16 cellular contexts compared by ENCODE assay signal in the genomic region with DNA sequence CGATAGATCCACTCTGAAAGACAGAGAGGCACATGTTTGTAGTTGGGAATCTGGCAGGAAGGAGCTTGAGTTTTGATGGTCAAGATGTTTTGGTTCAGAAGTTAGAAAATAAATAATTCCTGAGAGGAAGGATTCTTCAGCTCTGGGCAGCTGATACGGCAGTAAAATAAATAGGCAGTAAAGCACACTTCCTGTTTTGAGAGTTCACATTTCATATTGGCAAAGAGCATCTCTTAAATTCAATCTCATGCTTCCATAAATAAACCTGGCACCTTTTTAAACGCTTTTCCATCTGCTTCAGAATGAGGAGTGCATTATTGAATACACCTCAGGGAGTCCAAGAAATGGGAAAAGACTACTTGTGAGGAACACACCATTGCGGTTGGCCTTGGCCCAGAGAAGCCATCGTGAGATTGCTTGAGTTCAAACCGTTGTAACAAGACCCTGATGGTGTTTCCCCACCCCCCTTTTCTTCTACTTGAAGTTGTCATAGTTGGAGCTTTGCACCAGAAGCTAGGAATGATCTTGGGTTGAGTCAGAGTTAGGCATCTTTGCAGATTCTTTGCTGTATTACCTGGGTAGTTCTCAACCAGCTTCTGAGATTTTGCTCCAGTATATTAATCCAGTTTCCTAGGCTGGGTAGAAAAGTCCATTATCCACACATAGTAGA.
DNase-seq lines count a peak whose midpoint lies in the region; ATAC-seq, FAIRE-seq and TF ChIP-seq lines count a peak whose summit lies in the region.
"Had no signal": no experiment of that assay in that cellular context is flagged by ENCODE, and none has a peak within 500 bp of the region (broad histone marks: within the 10 kb centered on the region; RNA-seq: fewer than 3 reads in every experiment).

No MANE protein-coding gene starts in this region.

- H3K27ac ChIP-seq in ACC112 (ENCODE audit: low read depth, low read length), result peak overlapping the region; percentile 22; the same call in 1 of the 2 replicates
- H3K27ac ChIP-seq in IMR-90 (ENCODE audit: insufficient read depth, low read length), result peak overlapping the region; percentile 62; the same call in 1 of the 2 replicates
- H3K27ac ChIP-seq: dorsolateral prefrontal cortex, foreskin keratinocyte, WERI-Rb-1 had no signal

- H2BK5ac ChIP-seq in IMR-90 (ENCODE audit: low read depth, low read length, poor library complexity, severe bottlenecking), result peak overlapping the region; percentile 81

- 17% methylated on average over 1 of the region's 6 CpGs; no CpG with 5 or more reads in 1 of the 2 experiments for WGBS in IMR-90 (ENCODE audit: extremely low coverage in 2 of 2, insufficient read length in 1 of 2), 2 experiments

- POLR2A ChIA-PET in IMR-90 (lab: Charles Lee; ENCODE audit: unreplicated experiment), result no interaction called here

- H3K27me3 ChIP-seq in ACC112 (ENCODE audit: insufficient read depth, low read length) (no peaks in the 10 kb centered on the region), IMR-90 (ENCODE audit: control insufficient read depth, insufficient read depth, low read length) (no peaks in the 10 kb centered on the region)
- H3K27me3 ChIP-seq: dorsolateral prefrontal cortex had no signal

- H4K8ac ChIP-seq in IMR-90 (ENCODE audit: low read depth in 2 of 2, low read length in 2 of 2), result peak overlapping the region; percentile 14 to 76; a peak in 3 of 4 replicates

- H3K14ac ChIP-seq in IMR-90 (replicated peaks; ENCODE audit: low read depth, low read length), result peak overlapping the region; percentile 4; the same call in 1 of the 2 replicates

- H3K9me1 ChIP-seq in IMR-90 (ENCODE audit: insufficient read depth, low read length), result peaks cover 6% of the 10 kb centered on the region; the same call in 1 of the 2 replicates

- TF ChIP-seq POLR2A in IMR-90 (IDR thresholded peaks at IDR 0.05; ENCODE audit: low read depth, low read length), result no peak
- no peak for TF ChIP-seq POLR2A in GM12892 (IDR thresholded peaks at IDR 0.05; ENCODE audit: low read depth, low read length)

- peak overlapping the region; percentile 51 for H3K4me2 ChIP-seq in IMR-90 (ENCODE audit: low read depth, low read length)

- peak overlapping the region; percentile 61; the same call in 1 of the 3 replicates for H2BK15ac ChIP-seq in IMR-90 (ENCODE audit: low read depth, low read length)

- H3K27ac Mint-ChIP-seq in type B pancreatic cell, result no peak overlapping the region
- H3K27ac Mint-ChIP-seq: natural killer cell treated with Interleukin-12 subunit alpha and Interleukin-12 subunit beta and Interleukin-15 and Interleukin-18, amount 100 ng/mL, for 72 hours had no signal

- H3K4me3 Mint-ChIP-seq in type B pancreatic cell, result no peak overlapping the region
- H3K4me3 Mint-ChIP-seq: natural killer cell treated with Interleukin-12 subunit alpha and Interleukin-12 subunit beta and Interleukin-15 and Interleukin-18, amount 100 ng/mL, for 72 hours had no signal

- H3K36me3 ChIP-seq in ACC112 (ENCODE audit: insufficient read depth, low read length) (no peaks in the 10 kb centered on the region), IMR-90 (ENCODE audit: control insufficient read depth, insufficient read depth, low read length) (no peaks in the 10 kb centered on the region)
- H3K36me3 ChIP-seq: WERI-Rb-1 had no signal

- no peaks in the 10 kb centered on the region for H3K79me2 ChIP-seq in ACC112 (ENCODE audit: control insufficient read depth, insufficient read depth, low read length, unreplicated experiment)

- ATAC-seq in IMR-90 (ENCODE audit: low read depth) (peak; percentile 47), GM21390 (IDR thresholded peaks at IDR 0.05; ENCODE audit: unreplicated experiment) (no peak)
- ATAC-seq: foreskin keratinocyte; natural killer cell treated with Interleukin-12 subunit alpha and Interleukin-12 subunit beta and Interleukin-15 and Interleukin-18, amount 100 ng/mL, for 72 hours had no signal

- H3K18ac ChIP-seq in IMR-90 (ENCODE audit: low read depth, low read length), result peak overlapping the region; percentile 52; the same call in 1 of the 2 replicates

- H3K36me3 Mint-ChIP-seq in type B pancreatic cell, result no peaks in the 10 kb centered on the region
- H3K36me3 Mint-ChIP-seq: natural killer cell treated with Interleukin-12 subunit alpha and Interleukin-12 subunit beta and Interleukin-15 and Interleukin-18, amount 100 ng/mL, for 72 hours had no signal

- TF ChIP-seq CTCF in IMR-90 (conservative IDR thresholded peaks at IDR 0.05; ENCODE audit: low read depth, low read length) (no peak), type B pancreatic cell (conservative IDR thresholded peaks at IDR 0.05) (no peak)

- H3K23ac ChIP-seq in IMR-90 (ENCODE audit: low read depth, low read length), result peak overlapping the region; percentile 4; the same call in 1 of the 2 replicates

- peak overlapping the region; percentile 73 for H2BK120ac ChIP-seq in IMR-90 (ENCODE audit: low read depth, low read length)

- intact Hi-C loops in IMR-90 (cut with micrococcal nuclease), result loop anchor here (5.0 to 10.0 kb wide), 3 partner anchors 688 to 1426 kb away; no protein-coding TSS in a partner anchor

- DNase-seq in IMR-90, result peak; percentile 70
- DNase-seq in astrocyte of the hippocampus (ENCODE audit: low read depth, low spot score), result peak; percentile 13
- peak; percentile 48 for DNase-seq in left kidney (ENCODE audit: low read depth, low spot score)
- DNase-seq in hippocampal formation (lab: John Stamatoyannopoulos, UW), result no peak
- no peak for DNase-seq in GM12892 (ENCODE audit: insufficient read length)
- no peak for DNase-seq in type B pancreatic cell (ENCODE audit: extremely low spot score, unreplicated experiment)
- DNase-seq: Caco-2, dorsolateral prefrontal cortex, NCI-H2227 treated with DMSO at 0.1 percent for 48 hours, OCI-M1, WERI-Rb-1 had no signal

- no peak overlapping the region for H3K9ac ChIP-seq in IMR-90 (ENCODE audit: low read depth, low read length)

- peak overlapping the region; percentile 21 for H3K4ac ChIP-seq in IMR-90 (ENCODE audit: low read depth, low read length)

- no peaks in the 10 kb centered on the region for H3K9me3 ChIP-seq in IMR-90 (ENCODE audit: control insufficient read depth, insufficient read depth, low read length)
- H3K9me3 ChIP-seq: Caco-2 had no signal

- peak overlapping the region; percentile 57; the same call in 1 of the 2 replicates for H4K91ac ChIP-seq in IMR-90 (ENCODE audit: insufficient read depth, low read depth, low read length)

- in situ Hi-C loops in IMR-90 (cut with MboI; ENCODE audit: low sequenced_read_pairs), result loop anchor here (10.0 kb wide), 3 partner anchors 308 to 1418 kb away; no protein-coding TSS in a partner anchor

- TF ChIP-seq RAD21 in IMR-90 (IDR thresholded peaks at IDR 0.05; ENCODE audit: low read length), result no peak

- H3K27me3 Mint-ChIP-seq in type B pancreatic cell, result peaks cover 29% of the 10 kb centered on the region

- CTCF ChIA-PET in IMR-90 (lab: Yijun Ruan, JAX), result interaction anchor here (0.7 to 1.6 kb wide), 3 partner anchors 12 to 84 kb away, joined by 3 to 4 read pairs (median 3); no protein-coding TSS in a partner anchor

- H3K79me1 ChIP-seq in IMR-90 (ENCODE audit: low read depth in 1 of 2, low read length in 2 of 2), result no peaks in the 10 kb centered on the region

- H2BK20ac ChIP-seq in IMR-90 (ENCODE audit: low read depth, low read length), result peak overlapping the region; percentile 18

- no peak for FAIRE-seq in GM12892 (lab: Jason Lieb, UNC)

- H3K4me1 ChIP-seq in ACC112 (ENCODE audit: control insufficient read depth, insufficient read depth, low read length, unreplicated experiment) (peaks cover 31% of the 10 kb centered on the region), IMR-90 (ENCODE audit: control insufficient read depth, insufficient read depth, low read length) (peaks cover 12% of the 10 kb centered on the region)
- H3K4me1 ChIP-seq: Caco-2, foreskin keratinocyte had no signal

- H2AK9ac ChIP-seq in IMR-90 (replicated peaks; ENCODE audit: low read depth, low read length, poor library complexity), result no peak overlapping the region

- dilution Hi-C loops in IMR-90 (cut with HindIII; ENCODE audit: low sequenced_read_pairs, unreplicated experiment), result no loop called here

- no peaks in the 10 kb centered on the region for H3K9me3 Mint-ChIP-seq in type B pancreatic cell
- H3K9me3 Mint-ChIP-seq: natural killer cell treated with Interleukin-12 subunit alpha and Interleukin-12 subunit beta and Interleukin-15 and Interleukin-18, amount 100 ng/mL, for 72 hours had no signal

- no peak overlapping the region for H2AK5ac ChIP-seq in IMR-90 (ENCODE audit: low read depth, low read length)

- H3K4me1 Mint-ChIP-seq in type B pancreatic cell (ENCODE audit: unreplicated experiment), result peaks cover 35% of the 10 kb centered on the region

- H2AFZ ChIP-seq in ACC112 (ENCODE audit: low read length, unreplicated experiment) (peak overlapping the region; percentile 96), IMR-90 (replicated peaks; ENCODE audit: low read length, poor library complexity) (peak overlapping the region; percentile 67)

- BruUV-seq in IMR-90 (replicated peaks; lab: Mats Ljungman, UMichigan), result no TSS peak

- H4K5ac ChIP-seq in IMR-90 (ENCODE audit: low read depth, low read length), result peak overlapping the region; percentile 19; the same call in 1 of the 2 replicates

- no peaks in the 10 kb centered on the region for H4K20me1 ChIP-seq in IMR-90 (ENCODE audit: insufficient read depth, low read length)

- H3K56ac ChIP-seq in IMR-90 (ENCODE audit: extremely low read depth, insufficient read depth, low read length), result peak overlapping the region; percentile 44; the same call in 1 of the 2 replicates

- peak overlapping the region; percentile 18; the same call in 1 of the 2 replicates for H3K4me3 ChIP-seq in ACC112 (ENCODE audit: low read depth, low read length)
- no peak overlapping the region for H3K4me3 ChIP-seq in IMR-90 (ENCODE audit: insufficient read depth, low read depth, low read length)
- H3K4me3 ChIP-seq: dorsolateral prefrontal cortex, lung had no signal

TF ChIP-seq in IMR-90, 13 proteins besides CTCF, POLR2A, EP300 and RAD21 (continues in another document):
- TF ChIP-seq NFE2L2 (IDR thresholded peaks at IDR 0.05; ENCODE audit: low read depth, low read length), result no peak
- TF ChIP-seq, protein P1, sequence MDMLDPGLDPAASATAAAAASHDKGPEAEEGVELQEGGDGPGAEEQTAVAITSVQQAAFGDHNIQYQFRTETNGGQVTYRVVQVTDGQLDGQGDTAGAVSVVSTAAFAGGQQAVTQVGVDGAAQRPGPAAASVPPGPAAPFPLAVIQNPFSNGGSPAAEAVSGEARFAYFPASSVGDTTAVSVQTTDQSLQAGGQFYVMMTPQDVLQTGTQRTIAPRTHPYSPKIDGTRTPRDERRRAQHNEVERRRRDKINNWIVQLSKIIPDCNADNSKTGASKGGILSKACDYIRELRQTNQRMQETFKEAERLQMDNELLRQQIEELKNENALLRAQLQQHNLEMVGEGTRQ (IDR thresholded peaks at IDR 0.05; ENCODE audit: low read depth, low read length), result no peak
- TF ChIP-seq SMC3 (IDR thresholded peaks at IDR 0.05; ENCODE audit: low read depth, low read length), result no peak
- TF ChIP-seq RFX5 (IDR thresholded peaks at IDR 0.05; ENCODE audit: low read depth, low read length), result no peak
- TF ChIP-seq RCOR1 (IDR thresholded peaks at IDR 0.05; ENCODE audit: insufficient replicate concordance, low read length), result no peak
- TF ChIP-seq MAFK (IDR thresholded peaks at IDR 0.05; ENCODE audit: low read depth, low read length), result no peak
- no peak for TF ChIP-seq CHD1 (IDR thresholded peaks at IDR 0.05; ENCODE audit: low read depth, low read length)
- TF ChIP-seq BHLHE40 (IDR thresholded peaks at IDR 0.05; ENCODE audit: low read depth, low read length), result no peak

Comparison
In these comparisons a context has a peak if more than half of its experiments do, and no peak if none do; other contexts are left out.
1. DNase-seq: peak in IMR-90 (single experiment), astrocyte of the hippocampus (single experiment) and left kidney (single experiment); none in hippocampal formation (0 of 2), GM12892 (single experiment) and type B pancreatic cell (single experiment).